In genomic region chr6:5592911-5593519, GRCh38 we compare ENCODE assay signal across 23 cellular contexts.
"Had no signal": no experiment of that assay in that cellular context is flagged by ENCODE, and none has a peak within 500 bp of the region (broad histone marks: within the 10 kb centered on the region; RNA-seq: fewer than 3 reads in every experiment).

No MANE protein-coding gene starts in this region.

- DNase-seq: activated CD4-positive, alpha-beta T cell treated with anti-CD3 and anti-CD28 coated beads, Interleukin-2, amount 10 ng/mL, durations not matched to agents 24 days and 14 days; activated CD8-positive, alpha-beta T cell treated with anti-CD3 and anti-CD28 coated beads for 36 hours; activated T-cell treated with anti-CD3 and anti-CD28 coated beads, Interleukin-2, amount 50 U/mL, for 1 hour; aorta; caudate nucleus; effector CD8-positive, alpha-beta T cell; glutamatergic neuron; immature natural killer cell; naive thymus-derived CD4-positive, alpha-beta T cell; sigmoid colon; stimulated activated CD4-positive, alpha-beta T cell treated with anti-CD3 and anti-CD28 coated beads, Interleukin-15, amount 100 ng/mL, for 24 hours; T1000; transverse colon had no signal

- H2AFZ ChIP-seq: hepatocyte had no signal

- ATAC-seq: activated CD4-positive, CD25-positive, alpha-beta regulatory T cell treated with anti-CD3 and anti-CD28 coated beads, Interleukin-2, amount 50 U/mL, for 24 hours; activated CD8-positive, alpha-beta T cell treated with anti-CD3 and anti-CD28 coated beads for 36 hours; activated naive CD4-positive, alpha-beta T cell treated with anti-CD3 and anti-CD28 coated beads, Interleukin-2, amount 50 U/mL, for 72 hours; activated T-helper 17 cell treated with anti-CD3 and anti-CD28 coated beads, Interleukin-2, amount 50 U/mL, for 72 hours; left lobe of liver; naive thymus-derived CD4-positive, alpha-beta T cell; stimulated activated memory B cell treated with anti-CD40 and anti-IgM and Interleukin-4, amounts not matched to agents 10 μg/mL and 1 μg/mL and 100 μg/mL, for 72 hours had no signal

- H3K36me3 ChIP-seq: esophagus muscularis mucosa, sigmoid colon, transverse colon had no signal

- H3K9me3 ChIP-seq: esophagus muscularis mucosa, sigmoid colon, transverse colon had no signal

- H3K4me3 ChIP-seq: esophagus muscularis mucosa, hepatocyte, lung, sigmoid colon, smooth muscle cell, transverse colon had no signal

- H3K79me2 ChIP-seq: hepatocyte had no signal

- H3K27me3 ChIP-seq: esophagus muscularis mucosa, hepatocyte, sigmoid colon, transverse colon had no signal

- H3K27ac ChIP-seq: esophagus muscularis mucosa, hepatocyte, sigmoid colon, transverse colon, VCaP had no signal

- H3K4me1 ChIP-seq: esophagus muscularis mucosa, sigmoid colon, transverse colon had no signal

- H3K4me2 ChIP-seq: hepatocyte, smooth muscle cell had no signal
